Comparison of ENCODE assay signal across 19 cellular contexts in the genomic region with DNA sequence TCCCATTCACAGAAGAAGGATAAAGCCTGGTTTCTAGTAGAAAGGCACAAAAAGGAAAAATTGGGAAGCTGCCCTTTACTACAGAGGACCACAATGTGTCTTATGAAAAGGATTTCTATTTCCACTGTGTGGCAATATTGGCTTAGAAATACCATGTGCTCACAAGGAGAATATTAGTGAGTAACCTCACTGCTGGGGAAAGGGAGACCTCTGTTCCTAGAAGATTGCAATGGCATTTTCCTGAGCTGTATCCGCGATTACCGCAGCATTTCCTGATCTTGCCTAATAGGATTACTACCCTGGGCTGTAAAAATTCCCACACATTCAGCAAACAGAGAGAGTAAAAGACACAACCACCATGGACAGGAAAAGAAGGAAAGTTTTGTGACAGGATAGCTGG.
A peak's percentile ranks its signal among the peaks of the same experiment; 100 is the strongest.
DNase-seq lines count a peak whose midpoint lies in the region; ATAC-seq, FAIRE-seq and TF ChIP-seq lines count a peak whose summit lies in the region.
"Had no signal": no experiment of that assay in that cellular context is flagged by ENCODE, and none has a peak within 500 bp of the region (broad histone marks: within the 10 kb centered on the region; RNA-seq: fewer than 3 reads in every experiment).

No MANE protein-coding gene starts in this region.

- ATAC-seq in Right ventricle myocardium superior (ENCODE audit: poor library complexity) (no peak), upper lobe of left lung (ENCODE audit: low FRiP score in 2 of 2) (no peak)
- ATAC-seq: body of pancreas, gastroesophageal sphincter, HCT116 had no signal

- intact Hi-C loops in Right ventricle myocardium superior (cut with DNase I) = no loop called here

- H3K23ac ChIP-seq in neuronal stem cell (ENCODE audit: low read depth, low read length, poor library complexity) = no peak overlapping the region

- no peak overlapping the region for H3K18ac ChIP-seq in neuronal stem cell (ENCODE audit: low read length)

- H2BK120ac ChIP-seq in neuronal stem cell (ENCODE audit: low read depth, low read length) = no peak overlapping the region

- H3K27me3 ChIP-seq in adipocyte (replicated peaks; ENCODE audit: control insufficient read depth, insufficient read depth, low read length) (no peaks in the 10 kb centered on the region), upper lobe of left lung (no peaks in the 10 kb centered on the region), neuronal stem cell (ENCODE audit: control insufficient read depth in 3 of 3, insufficient read depth in 3 of 3, low read depth in 1 of 3, low read length in 3 of 3) (no peaks in the 10 kb centered on the region)
- H3K27me3 ChIP-seq: body of pancreas, gastroesophageal sphincter had no signal

- H3K27ac ChIP-seq in caudate nucleus (ENCODE audit: low read depth, low read length) = no peak overlapping the region
- H3K27ac ChIP-seq in upper lobe of left lung = no peak overlapping the region
- no peak overlapping the region for H3K27ac ChIP-seq in neuronal stem cell (replicated peaks; ENCODE audit: low read length)
- H3K27ac ChIP-seq: body of pancreas, gastroesophageal sphincter, HL-60 had no signal

- no peak for TF ChIP-seq POLR2A in upper lobe of left lung (IDR thresholded peaks at IDR 0.05)

- H3K14ac ChIP-seq in neuronal stem cell (ENCODE audit: low read length) = no peak overlapping the region

- DNase-seq in D721Med (ENCODE audit: insufficient read length, low spot score) = no peak
- peak; percentile 5 for DNase-seq in HuH-7 (ENCODE audit: low spot score)
- DNase-seq in adipocyte (ENCODE audit: low read depth) = peak; percentile 33
- DNase-seq in medulla oblongata (ENCODE audit: extremely low spot score) = peak; percentile 28
- no peak for DNase-seq in caudate nucleus (lab: John Stamatoyannopoulos, UW)
- DNase-seq in Right ventricle myocardium superior = no peak
- no peak for DNase-seq in upper lobe of left lung
- no peak for DNase-seq in neuronal stem cell (ENCODE audit: low spot score)
- DNase-seq: activated CD4-positive, alpha-beta T cell treated with anti-CD3 and anti-CD28 coated beads, Interleukin-2, amount 50 U/mL, for 48 hours; body of pancreas; effector memory CD4-positive, alpha-beta T cell; islet precursor cell; NCI-H1092 treated with DMSO at 0.1 percent for 48 hours; NCI-H446 treated with DMSO at 0.1 percent for 48 hours; stimulated activated CD4-positive, alpha-beta T cell treated with anti-CD3 and anti-CD28 coated beads, Interleukin-2, amount 100 ng/mL, for 48 hours had no signal

- H3K4me1 ChIP-seq in adipocyte (ENCODE audit: control insufficient read depth, insufficient read depth, low read length) (peaks cover 6% of the 10 kb centered on the region), upper lobe of left lung (no peaks in the 10 kb centered on the region), neuronal stem cell (ENCODE audit: control insufficient read depth in 2 of 2, insufficient read depth in 1 of 2, low read depth in 1 of 2, low read length in 2 of 2) (no peaks in the 10 kb centered on the region)
- H3K4me1 ChIP-seq: body of pancreas, gastroesophageal sphincter had no signal

- WGBS in upper lobe of left lung, 2 donors = 77 to 84% methylated on average over 3 of the region's 3 CpGs
- no CpG with 5 or more reads among the region's 3 CpGs for WGBS in neuronal stem cell (ENCODE audit: extremely low coverage in 2 of 2, insufficient read length in 2 of 2, insufficient replicate concordance in 1 of 2), 2 donors

- H3K4ac ChIP-seq in neuronal stem cell (ENCODE audit: low read length) = no peak overlapping the region

- H2BK12ac ChIP-seq in neuronal stem cell (ENCODE audit: low read length) = no peak overlapping the region

- TF ChIP-seq EP300 in upper lobe of left lung (IDR thresholded peaks at IDR 0.05) = no peak

- H3K79me1 ChIP-seq in neuronal stem cell (ENCODE audit: low read depth, low read length) = no peaks in the 10 kb centered on the region

- H3K36me3 ChIP-seq in adipocyte (ENCODE audit: control insufficient read depth, insufficient read depth, low read length, severe bottlenecking) = no peaks in the 10 kb centered on the region
- no peaks in the 10 kb centered on the region for H3K36me3 ChIP-seq in upper lobe of left lung
- no peaks in the 10 kb centered on the region for H3K36me3 ChIP-seq in neuronal stem cell (replicated peaks in 1 of 2; ENCODE audit: control insufficient read depth in 2 of 2, insufficient read depth in 2 of 2, low read length in 2 of 2)
- H3K36me3 ChIP-seq: gastroesophageal sphincter had no signal

- H2AK5ac ChIP-seq in neuronal stem cell (ENCODE audit: low read depth, low read length) = no peak overlapping the region

- H3K4me3 ChIP-seq in adipocyte (ENCODE audit: low read length) = no peak overlapping the region
- no peak overlapping the region for H3K4me3 ChIP-seq in upper lobe of left lung
- H3K4me3 ChIP-seq in neuronal stem cell (ENCODE audit: low read length in 2 of 2) = no peak overlapping the region
- H3K4me3 ChIP-seq: body of pancreas, gastroesophageal sphincter had no signal

- H3K9me3 ChIP-seq in adipocyte (ENCODE audit: control insufficient read depth, low read length) = no peaks in the 10 kb centered on the region
- H3K9me3 ChIP-seq in upper lobe of left lung = no peaks in the 10 kb centered on the region
- H3K9me3 ChIP-seq in neuronal stem cell (replicated peaks in 1 of 2; ENCODE audit: control insufficient read depth in 2 of 2, insufficient read depth in 1 of 2, low read depth in 1 of 2, low read length in 2 of 2) = peaks cover 0 to 4% of the 10 kb centered on the region in 2 donors
- H3K9me3 ChIP-seq: body of pancreas, gastroesophageal sphincter had no signal

- no peak overlapping the region for H4K91ac ChIP-seq in neuronal stem cell (ENCODE audit: low read depth, low read length, poor library complexity)

- no peak overlapping the region for H2AFZ ChIP-seq in neuronal stem cell (ENCODE audit: low read length)

- no peak overlapping the region for H2BK5ac ChIP-seq in neuronal stem cell (ENCODE audit: low read length)

- no peak overlapping the region for H4K8ac ChIP-seq in neuronal stem cell (ENCODE audit: low read depth, low read length)

- H2BK15ac ChIP-seq in neuronal stem cell (ENCODE audit: low read length) = no peak overlapping the region

- no peak for TF ChIP-seq CTCF in D721Med (IDR thresholded peaks at IDR 0.05; ENCODE audit: insufficient read depth, missing control alignments)
- no peak for TF ChIP-seq CTCF in upper lobe of left lung (IDR thresholded peaks at IDR 0.05)

- H3K4me2 ChIP-seq in neuronal stem cell (ENCODE audit: insufficient read depth, low read length, poor library complexity, severe bottlenecking) = no peak overlapping the region

- peak; percentile 44 for FAIRE-seq in D721Med (lab: Jason Lieb, UNC)
- FAIRE-seq: RCC 7860 had no signal

- H3K9ac ChIP-seq in adipocyte (ENCODE audit: low read length) (no peak overlapping the region), neuronal stem cell (ENCODE audit: low read depth, low read length, poor library complexity) (no peak overlapping the region)

Comparison
In these comparisons a context has a peak if more than half of its experiments do, and no peak if none do; other contexts are left out.
1. DNase-seq: peak in HuH-7 (single experiment), adipocyte (single experiment) and medulla oblongata (single experiment); none in D721Med (single experiment), caudate nucleus (0 of 61), Right ventricle myocardium superior (single experiment), upper lobe of left lung (0 of 2) and neuronal stem cell (single experiment).